33 cellular contexts compared by ENCODE assay signal in genomic region chr9:98203153-98203552, GRCh38.
"Had no signal": no experiment of that assay in that cellular context is flagged by ENCODE, and none has a peak within 500 bp of the region (broad histone marks: within the 10 kb centered on the region; RNA-seq: fewer than 3 reads in every experiment).

No MANE protein-coding gene starts in this region.

- H3K9me3 Mint-ChIP-seq: activated CD4-positive, alpha-beta memory T cell treated with anti-CD3 and anti-CD28 coated beads for 36 hours; activated CD4-positive, alpha-beta T cell treated with anti-CD3 and anti-CD28 coated beads, Interleukin-2, amount 10 ng/mL, durations not matched to agents 24 days and 14 days; activated naive CD4-positive, alpha-beta T cell treated with anti-CD3 and anti-CD28 coated beads, Interleukin-2, amount 10 ng/mL, durations not matched to agents 7 days and 5 days; activated naive CD4-positive, alpha-beta T cell treated with anti-CD3 and anti-CD28 coated beads, Interleukin-2, amount 50 U/mL, for 72 hours; activated naive CD8-positive, alpha-beta T cell treated with anti-CD3 and anti-CD28 coated beads, Interleukin-2, amount 10 ng/mL, durations not matched to agents 7 days and 5 days; activated T-helper 1 cell treated with anti-CD3 and anti-CD28 coated beads, Interleukin-12 subunit alpha, Interleukin-12 subunit beta, Interleukin-2, Interleukin-4 antibody, amounts not matched to agents 30 ng/mL and 10 ng/mL and 1 ng/mL, durations not matched to agents 14 hours and 24 hours and 36 hours; activated T-helper 2 cell treated with anti-CD3 and anti-CD28 coated beads, Interferon-gamma antibody, Interleukin-2, Interleukin-4, amounts not matched to agents 10 μg/mL and 5 μg/mL and 100 μg/mL, durations not matched to agents 14 hours and 24 hours and 36 hours; central memory CD8-positive, alpha-beta T cell; dendritic cell treated with granulocyte-macrophage colony-stimulating factor and Interleukin-4, amounts not matched to agents 40 ng/mL and 50 ng/mL, for 4 days; T-helper 2 cell treated with Interferon-gamma antibody and Interleukin-4, amounts not matched to agents 5 μg/mL and 100 μg/mL, for 36 hours had no signal

- ATAC-seq: activated CD4-positive, alpha-beta T cell treated with anti-CD3 and anti-CD28 coated beads for 36 hours; activated CD8-positive, alpha-beta memory T cell treated with anti-CD3 and anti-CD28 coated beads, Interleukin-2, amount 10 ng/mL, durations not matched to agents 7 days and 5 days; activated CD8-positive, alpha-beta T cell treated with anti-CD3 and anti-CD28 coated beads, Interleukin-2, amount 10 ng/mL, durations not matched to agents 7 days and 5 days; activated naive CD4-positive, alpha-beta T cell treated with anti-CD3 and anti-CD28 coated beads, Interleukin-2, amount 50 U/mL, for 72 hours; esophagus mucosa; T-helper 17 cell had no signal

- H3K27ac ChIP-seq: brain microvascular endothelial cell, coronary artery, dorsolateral prefrontal cortex had no signal

- H3K27me3 Mint-ChIP-seq: activated CD4-positive, alpha-beta memory T cell treated with anti-CD3 and anti-CD28 coated beads for 36 hours; activated CD4-positive, alpha-beta T cell treated with anti-CD3 and anti-CD28 coated beads for 36 hours; activated CD4-positive, alpha-beta T cell treated with anti-CD3 and anti-CD28 coated beads, Interleukin-2, amount 10 ng/mL, durations not matched to agents 24 days and 14 days; activated CD8-positive, alpha-beta memory T cell treated with anti-CD3 and anti-CD28 coated beads, Interleukin-2, amount 10 ng/mL, durations not matched to agents 7 days and 5 days; activated naive CD4-positive, alpha-beta T cell treated with anti-CD3 and anti-CD28 coated beads, Interleukin-2, amount 10 ng/mL, durations not matched to agents 7 days and 5 days; activated naive CD8-positive, alpha-beta T cell treated with anti-CD3 and anti-CD28 coated beads, Interleukin-2, amount 10 ng/mL, durations not matched to agents 7 days and 5 days; central memory CD8-positive, alpha-beta T cell; dendritic cell treated with granulocyte-macrophage colony-stimulating factor and Interleukin-4, amounts not matched to agents 40 ng/mL and 50 ng/mL, for 4 days; T-helper 17 cell had no signal

- H3K4me3 Mint-ChIP-seq: activated CD4-positive, alpha-beta memory T cell treated with anti-CD3 and anti-CD28 coated beads for 36 hours; activated CD4-positive, alpha-beta T cell treated with anti-CD3 and anti-CD28 coated beads for 36 hours; activated CD4-positive, alpha-beta T cell treated with anti-CD3 and anti-CD28 coated beads, Interleukin-2, amount 10 ng/mL, durations not matched to agents 24 days and 14 days; activated CD8-positive, alpha-beta memory T cell treated with anti-CD3 and anti-CD28 coated beads, Interleukin-2, amount 10 ng/mL, durations not matched to agents 7 days and 5 days; activated CD8-positive, alpha-beta T cell treated with anti-CD3 and anti-CD28 coated beads, Interleukin-2, amount 10 ng/mL, durations not matched to agents 7 days and 5 days; activated naive CD4-positive, alpha-beta T cell treated with anti-CD3 and anti-CD28 coated beads, Interleukin-2, amount 10 ng/mL, durations not matched to agents 7 days and 5 days; activated naive CD8-positive, alpha-beta T cell treated with anti-CD3 and anti-CD28 coated beads, Interleukin-2, amount 10 ng/mL, durations not matched to agents 7 days and 5 days; activated T-helper 1 cell treated with anti-CD3 and anti-CD28 coated beads, Interleukin-12 subunit alpha, Interleukin-12 subunit beta, Interleukin-2, Interleukin-4 antibody, amounts not matched to agents 30 ng/mL and 10 ng/mL and 1 ng/mL, durations not matched to agents 14 hours and 24 hours and 36 hours; central memory CD8-positive, alpha-beta T cell; dendritic cell treated with granulocyte-macrophage colony-stimulating factor and Interleukin-4, amounts not matched to agents 40 ng/mL and 50 ng/mL, for 4 days; endodermal cell; T-helper 17 cell; T-helper 2 cell treated with Interferon-gamma antibody and Interleukin-4, amounts not matched to agents 5 μg/mL and 100 μg/mL, for 36 hours had no signal

- H3K27ac Mint-ChIP-seq: activated CD4-positive, alpha-beta memory T cell treated with anti-CD3 and anti-CD28 coated beads for 36 hours; activated CD4-positive, alpha-beta T cell treated with anti-CD3 and anti-CD28 coated beads for 36 hours; activated CD4-positive, alpha-beta T cell treated with anti-CD3 and anti-CD28 coated beads, Interleukin-2, amount 10 ng/mL, durations not matched to agents 24 days and 14 days; activated CD8-positive, alpha-beta memory T cell treated with anti-CD3 and anti-CD28 coated beads, Interleukin-2, amount 10 ng/mL, durations not matched to agents 7 days and 5 days; activated CD8-positive, alpha-beta T cell treated with anti-CD3 and anti-CD28 coated beads, Interleukin-2, amount 10 ng/mL, durations not matched to agents 7 days and 5 days; activated naive CD4-positive, alpha-beta T cell treated with anti-CD3 and anti-CD28 coated beads, Interleukin-2, amount 10 ng/mL, durations not matched to agents 7 days and 5 days; activated naive CD8-positive, alpha-beta T cell treated with anti-CD3 and anti-CD28 coated beads, Interleukin-2, amount 10 ng/mL, durations not matched to agents 7 days and 5 days; activated T-helper 1 cell treated with anti-CD3 and anti-CD28 coated beads, Interleukin-12 subunit alpha, Interleukin-12 subunit beta, Interleukin-2, Interleukin-4 antibody, amounts not matched to agents 30 ng/mL and 10 ng/mL and 1 ng/mL, durations not matched to agents 14 hours and 24 hours and 36 hours; activated T-helper 2 cell treated with anti-CD3 and anti-CD28 coated beads, Interferon-gamma antibody, Interleukin-2, Interleukin-4, amounts not matched to agents 10 μg/mL and 5 μg/mL and 100 μg/mL, durations not matched to agents 14 hours and 24 hours and 36 hours; dendritic cell treated with granulocyte-macrophage colony-stimulating factor and Interleukin-4, amounts not matched to agents 40 ng/mL and 50 ng/mL, for 4 days; T-helper 2 cell treated with Interferon-gamma antibody and Interleukin-4, amounts not matched to agents 5 μg/mL and 100 μg/mL, for 36 hours had no signal

- H3K27me3 ChIP-seq: brain microvascular endothelial cell, dorsolateral prefrontal cortex had no signal

- H3K4me3 ChIP-seq: coronary artery, dorsolateral prefrontal cortex had no signal

- DNase-seq: activated CD4-positive, alpha-beta memory T cell treated with anti-CD3 and anti-CD28 coated beads for 36 hours; activated CD4-positive, alpha-beta T cell treated with anti-CD3 and anti-CD28 coated beads for 36 hours; activated CD4-positive, alpha-beta T cell treated with anti-CD3 and anti-CD28 coated beads, Interleukin-2, amount 10 ng/mL, durations not matched to agents 24 days and 14 days; activated CD4-positive, CD25-positive, alpha-beta regulatory T cell; activated CD4-positive, CD25-positive, alpha-beta regulatory T cell treated with anti-CD3 and anti-CD28 coated beads, Interleukin-2, amount 50 U/mL, for 72 hours; activated CD8-positive, alpha-beta memory T cell treated with anti-CD3 and anti-CD28 coated beads, Interleukin-2, amount 10 ng/mL, durations not matched to agents 7 days and 5 days; activated CD8-positive, alpha-beta memory T cell treated with anti-CD3 and anti-CD28 coated beads, Interleukin-2, amount 50 U/mL, for 4 hours; activated CD8-positive, alpha-beta T cell treated with anti-CD3 and anti-CD28 coated beads, Interleukin-2, amount 10 ng/mL, durations not matched to agents 7 days and 5 days; activated effector memory CD4-positive, alpha-beta T cell treated with anti-CD3 and anti-CD28 coated beads, Interleukin-2, amount 50 U/mL, for 16 hours; activated naive CD4-positive, alpha-beta T cell; activated naive CD4-positive, alpha-beta T cell treated with anti-CD3 and anti-CD28 coated beads, Interleukin-2, amount 10 ng/mL, durations not matched to agents 7 days and 5 days; activated naive CD8-positive, alpha-beta T cell treated with anti-CD3 and anti-CD28 coated beads, Interleukin-2, amount 10 ng/mL, durations not matched to agents 7 days and 5 days; activated T-cell treated with anti-CD3 and anti-CD28 coated beads, Interleukin-2, amount 50 U/mL, for 1 hour; activated T-cell treated with anti-CD3 and anti-CD28 coated beads, Interleukin-2, amount 50 U/mL, for 48 hours; brain microvascular endothelial cell; dorsolateral prefrontal cortex; effector memory CD4-positive, alpha-beta T cell; endodermal cell; foreskin fibroblast; T-helper 1 cell; T-helper 17 cell; T1000 had no signal

- H3K36me3 Mint-ChIP-seq: activated CD8-positive, alpha-beta memory T cell treated with anti-CD3 and anti-CD28 coated beads, Interleukin-2, amount 10 ng/mL, durations not matched to agents 7 days and 5 days; activated naive CD4-positive, alpha-beta T cell treated with anti-CD3 and anti-CD28 coated beads, Interleukin-2, amount 50 U/mL, for 72 hours; activated naive CD8-positive, alpha-beta T cell treated with anti-CD3 and anti-CD28 coated beads, Interleukin-2, amount 10 ng/mL, durations not matched to agents 7 days and 5 days had no signal

- FAIRE-seq: astrocyte, bronchial epithelial cell, frontal cortex had no signal

- H3K4me1 Mint-ChIP-seq: central memory CD8-positive, alpha-beta T cell had no signal
